ENCODE assay signal across 28 cellular contexts in genomic region chr14:85501751-85502150, GRCh38. TPM values are rescaled to one million over a fixed set of nuclear protein-coding genes. Genes with fewer than 3 reads are reported as not detected.
"Had no signal": no experiment of that assay in that cellular context is flagged by ENCODE, and none has a peak within 500 bp of the region (broad histone marks: within the 10 kb centered on the region; RNA-seq: fewer than 3 reads in every experiment).

No MANE protein-coding gene starts in this region.

- DNase-seq: activated B cell treated with CpG ODN at 0.5 μM for 24 hours; activated CD4-positive, alpha-beta memory T cell treated with anti-CD3 and anti-CD28 coated beads for 36 hours; activated CD4-positive, alpha-beta T cell treated with anti-CD3 and anti-CD28 coated beads for 4 hours; activated CD4-positive, alpha-beta T cell treated with anti-CD3 and anti-CD28 coated beads, Interleukin-2, amount 50 U/mL, for 1 hour; activated CD4-positive, CD25-positive, alpha-beta regulatory T cell treated with anti-CD3 and anti-CD28 coated beads, Interleukin-2, amount 50 U/mL, for 72 hours; activated CD8-positive, alpha-beta memory T cell treated with anti-CD3 and anti-CD28 coated beads, Interleukin-2, amount 50 U/mL, for 4 hours; activated gamma-delta T cell treated with Interleukin-2 at 50 U/mL for 16 hours; activated naive CD4-positive, alpha-beta T cell treated with anti-CD3 and anti-CD28 coated beads for 36 hours; activated T-cell treated with anti-CD3 and anti-CD28 coated beads for 4 hours; activated T-cell treated with anti-CD3 and anti-CD28 coated beads, Interleukin-2, amount 50 U/mL, for 4 hours; adrenal gland; body of pancreas; NCI-H1092 treated with DMSO at 0.1 percent for 48 hours; NCI-H1436 treated with DMSO at 0.1 percent for 48 hours; NCI-H1694 treated with DMSO at 0.1 percent for 48 hours; NCI-H2029; NCI-H2107; NCI-H2171; NCI-H2227 treated with DMSO at 0.1 percent for 48 hours; NCI-H446; NCI-H524 treated with DMSO at 0.1 percent for 48 hours; PC-3; Peyer's patch; RPMI8226; SHP77 treated with DMSO at 0.1 percent for 48 hours; SK-N-SH had no signal

RNA-seq across cellular contexts. Expression of gene FLRT2, which starts 28.2 kb away (rescaled TPM):
- total RNA-seq: activated B cell treated with CpG ODN at 0.5 μM for 24 hours; activated CD4-positive, alpha-beta memory T cell treated with anti-CD3 and anti-CD28 coated beads for 36 hours; activated naive CD4-positive, alpha-beta T cell treated with anti-CD3 and anti-CD28 coated beads for 36 hours; activated naive CD4-positive, alpha-beta T cell treated with anti-CD3 and anti-CD28 coated beads, Interleukin-2, amount 50 U/mL, for 72 hours; activated T-helper 1 cell treated with anti-CD3 and anti-CD28 coated beads, Interleukin-12 subunit alpha, Interleukin-12 subunit beta, Interleukin-2, Interleukin-4 antibody, amounts not matched to agents 30 ng/mL and 10 ng/mL and 1 ng/mL, durations not matched to agents 14 hours and 24 hours and 36 hours had no signal
